In genomic region chr2:85308951-85309555, GRCh38 we compare ENCODE assay signal across 9 cellular contexts. TPM values are rescaled to one million over a fixed set of nuclear protein-coding genes. Genes with fewer than 3 reads are reported as not detected.
DNase-seq lines count a peak whose midpoint lies in the region; ATAC-seq, FAIRE-seq and TF ChIP-seq lines count a peak whose summit lies in the region.
"Had no signal": no experiment of that assay in that cellular context is flagged by ENCODE, and none has a peak within 500 bp of the region (broad histone marks: within the 10 kb centered on the region; RNA-seq: fewer than 3 reads in every experiment).

No MANE protein-coding gene starts in this region.

- no peak overlapping the region for H2AK5ac ChIP-seq in H1 (ENCODE audit: low read depth, low read length)

- no peak overlapping the region for H3K4ac ChIP-seq in H1 (replicated peaks; ENCODE audit: insufficient read length, low read depth, low read length)

- no peak overlapping the region for H3K4me3 ChIP-seq in H1 (ENCODE audit: extremely low read depth in 1 of 4, insufficient read depth in 2 of 4, low read depth in 3 of 4, low read length in 4 of 4)

- no peak overlapping the region for H3K56ac ChIP-seq in H1 (replicated peaks; ENCODE audit: insufficient read length, low read depth, low read length)

- no peaks in the 10 kb centered on the region for H3K27me3 ChIP-seq in H1 (replicated peaks in 1 of 4; ENCODE audit: control insufficient read depth in 3 of 4, extremely low read depth in 1 of 4, insufficient read depth in 3 of 4, low read length in 3 of 4)

- peaks cover 1 to 4% of the 10 kb centered on the region in 2 experiments for H4K20me1 ChIP-seq in H1 (replicated peaks in 1 of 2; ENCODE audit: control insufficient read depth in 1 of 2, insufficient read depth in 2 of 2, low read length in 2 of 2)

- TF ChIP-seq POLR2A in H1 (IDR thresholded peaks at IDR 0.05; ENCODE audit: control extremely low read depth in 1 of 2, low read depth in 2 of 2, low read length in 2 of 2) = no peak

- no peak overlapping the region for H3K27ac ChIP-seq in H1 (ENCODE audit: low read depth, low read length)

- TF ChIP-seq CTCF in H1 (IDR thresholded peaks at IDR 0.05; ENCODE audit: control extremely low read depth in 1 of 3, insufficient read depth in 1 of 3, low read depth in 1 of 3, low read length in 3 of 3) = no peak
- no peak for TF ChIP-seq CTCF in natural killer cell (IDR thresholded peaks at IDR 0.05)

- 90% methylated on average over 13 of the region's 14 CpGs; no CpG with 5 or more reads in 1 of the 2 experiments for WGBS in H1 (ENCODE audit: extremely low coverage in 1 of 2, insufficient coverage in 1 of 2, insufficient read length in 1 of 2, insufficient replicate concordance in 2 of 2, low coverage in 1 of 2, low lambda C conversion rate in 2 of 2, missing lambda C conversion rate in 1 of 2), 2 experiments

- FAIRE-seq in H1 (lab: Jason Lieb, UNC) = no peak
- FAIRE-seq: TTC549 had no signal

- peak overlapping the region; percentile 28; the same call in 1 of the 2 replicates for H2BK5ac ChIP-seq in H1 (ENCODE audit: low read depth, low read length)

- H3K27ac Mint-ChIP-seq in activated CD4-positive, alpha-beta T cell treated with anti-CD3 and anti-CD28 coated beads for 36 hours = peak overlapping the region; percentile 64
- peak overlapping the region; percentile 82 to 87 for H3K27ac Mint-ChIP-seq in natural killer cell

- peaks cover 0 to 8% (median 2%) of the 10 kb centered on the region in 4 experiments; a peak in 5 of 7 replicates for H3K4me1 ChIP-seq in H1 (replicated peaks in 1 of 4; ENCODE audit: control insufficient read depth in 3 of 4, insufficient read depth in 4 of 4, low read length in 3 of 4)

- H3K79me2 ChIP-seq in H1 (ENCODE audit: control insufficient read depth in 1 of 2, insufficient read depth in 2 of 2, low read length in 2 of 2) = no peaks in the 10 kb centered on the region

- no peak overlapping the region for H4K5ac ChIP-seq in H1 (ENCODE audit: insufficient read length, low read depth, low read length)

- no peaks in the 10 kb centered on the region for H3K27me3 Mint-ChIP-seq in activated CD4-positive, alpha-beta T cell treated with anti-CD3 and anti-CD28 coated beads for 36 hours
- peaks cover 0 to 3% of the 10 kb centered on the region in 2 donors for H3K27me3 Mint-ChIP-seq in natural killer cell (ENCODE audit: low read depth in 2 of 2)

- CTCF ChIA-PET in activated CD4-positive, alpha-beta T cell treated with anti-CD3 and anti-CD28 coated beads for 36 hours (lab: Charles Lee) = interaction anchor here (0.6 to 2.8 kb wide), 5 partner anchors 9 to 240 kb away, joined by 3 to 40 read pairs (median 4); no protein-coding TSS in a partner anchor
- CTCF ChIA-PET in H1 (lab: Charles Lee; ENCODE audit: partially characterized antibody) = interaction anchor here (1.1 to 3.4 kb wide), 4 partner anchors 9 to 383 kb away, joined by 3 to 25 read pairs (median 10); no protein-coding TSS in a partner anchor

- no peak overlapping the region for H3K18ac ChIP-seq in H1 (ENCODE audit: extremely low read depth, low read length)

- no peaks in the 10 kb centered on the region for H3K23me2 ChIP-seq in H1 (ENCODE audit: low read depth, low read length)

- H3K4me2 ChIP-seq in H1 (ENCODE audit: insufficient read depth in 1 of 2, low read depth in 2 of 2, low read length in 2 of 2) = no peak overlapping the region

- peak overlapping the region; percentile 5 for H4K91ac ChIP-seq in H1 (replicated peaks; ENCODE audit: insufficient read length, low read length)

- no peak overlapping the region for H3K23ac ChIP-seq in H1 (ENCODE audit: insufficient read length)

- no peak overlapping the region for H4K8ac ChIP-seq in H1 (ENCODE audit: extremely low read depth, insufficient read depth, low read length)

- H2BK15ac ChIP-seq in H1 (ENCODE audit: low read length) = no peak overlapping the region

- H3K9me3 Mint-ChIP-seq in activated CD4-positive, alpha-beta T cell treated with anti-CD3 and anti-CD28 coated beads for 36 hours (ENCODE audit: low read depth) = no peaks in the 10 kb centered on the region
- H3K9me3 Mint-ChIP-seq in natural killer cell = no peaks in the 10 kb centered on the region

- no peak overlapping the region for H2AFZ ChIP-seq in H1 (ENCODE audit: low read length)

- H3K14ac ChIP-seq in H1 (ENCODE audit: insufficient read length) = no peak overlapping the region

- intact Hi-C loops in activated CD4-positive, alpha-beta T cell treated with anti-CD3 and anti-CD28 coated beads for 36 hours (cut with DNase I, micrococcal nuclease) = no loop called here
- intact Hi-C loops in natural killer cell (cut with micrococcal nuclease) = no loop called here

- peak; percentile 28 for DNase-seq in activated CD4-positive, alpha-beta T cell treated with anti-CD3 and anti-CD28 coated beads for 36 hours
- DNase-seq in activated CD4-positive, alpha-beta T cell treated with anti-CD3 and anti-CD28 coated beads, Interleukin-2, amount 50 U/mL, for 4 hours = no peak
- DNase-seq in NCI-H69 (lab: John Stamatoyannopoulos, UW) (peak; percentile 91), H1 (ENCODE audit: low read depth in 1 of 2, low spot score in 2 of 2) (no peak), natural killer cell (no peak), GM19240 (ENCODE audit: insufficient read length, low spot score) (no peak)

- no peak overlapping the region for H2BK12ac ChIP-seq in H1 (ENCODE audit: low read depth, low read length)

- peak; percentile 25 for ATAC-seq in activated CD4-positive, alpha-beta T cell treated with anti-CD3 and anti-CD28 coated beads for 36 hours
- ATAC-seq in natural killer cell (peak; percentile 24 to 52 (median 35)), HG03457 (IDR thresholded peaks at IDR 0.05; ENCODE audit: unreplicated experiment) (no peak), HG03280 (IDR thresholded peaks at IDR 0.05; ENCODE audit: unreplicated experiment) (no peak)

- H3K4me3 Mint-ChIP-seq in activated CD4-positive, alpha-beta T cell treated with anti-CD3 and anti-CD28 coated beads for 36 hours = peak overlapping the region; percentile 47
- peak overlapping the region; percentile 79 for H3K4me3 Mint-ChIP-seq in natural killer cell

- TF ChIP-seq RAD21 in H1 (IDR thresholded peaks at IDR 0.05 in 1 of 2, conservative IDR thresholded peaks at IDR 0.05 in 1 of 2; ENCODE audit: low read depth in 2 of 2, low read length in 2 of 2) = no peak

- no peak overlapping the region for H3K9ac ChIP-seq in H1 (replicated peaks in 1 of 4; ENCODE audit: extremely low read depth in 1 of 4, low read depth in 3 of 4, low read length in 3 of 4)

- H3K4me1 Mint-ChIP-seq in activated CD4-positive, alpha-beta T cell treated with anti-CD3 and anti-CD28 coated beads for 36 hours = peaks cover 35% of the 10 kb centered on the region
- peaks cover 26 to 36% of the 10 kb centered on the region in 2 donors for H3K4me1 Mint-ChIP-seq in natural killer cell

- H3K36me3 Mint-ChIP-seq in activated CD4-positive, alpha-beta T cell treated with anti-CD3 and anti-CD28 coated beads for 36 hours (ENCODE audit: low read depth) = peaks cover 7% of the 10 kb centered on the region
- no peaks in the 10 kb centered on the region for H3K36me3 Mint-ChIP-seq in natural killer cell

- TF ChIP-seq EP300 in H1 (IDR thresholded peaks at IDR 0.05; ENCODE audit: borderline replicate concordance in 1 of 2, low read depth in 2 of 2, low read length in 2 of 2) = no peak

- H3K9me3 ChIP-seq in H1 (ENCODE audit: insufficient read depth in 2 of 2, low read depth in 1 of 2, low read length in 1 of 2) = no peaks in the 10 kb centered on the region

- POLR2A ChIA-PET in activated CD4-positive, alpha-beta T cell treated with anti-CD3 and anti-CD28 coated beads for 36 hours (lab: Charles Lee) = no interaction called here
- POLR2A ChIA-PET in H1 (lab: Charles Lee; ENCODE audit: partially characterized antibody) = interaction anchor here (0.7 to 2.8 kb wide), 8 partner anchors 9 to 239 kb away, joined by 3 to 20 read pairs (median 7); partner anchors contain the start of genes MAT2A, TCF7L1 and TGOLN2

- peaks cover 3% of the 10 kb centered on the region; the same call in 1 of the 2 replicates for H3K79me1 ChIP-seq in H1 (ENCODE audit: low read depth, low read length)

- H2BK120ac ChIP-seq in H1 (replicated peaks; ENCODE audit: low read depth, low read length) = no peak overlapping the region

- no peak overlapping the region for H2BK20ac ChIP-seq in H1 (ENCODE audit: low read length)

- peaks cover 18 to 58% (median 36%) of the 10 kb centered on the region in 4 experiments for H3K36me3 ChIP-seq in H1 (ENCODE audit: control insufficient read depth in 2 of 4, insufficient read depth in 4 of 4, low read length in 3 of 4)

RNA-seq across cellular contexts. Expression of gene TGOLN2, which starts 18.7 kb away (rescaled TPM):
- total RNA-seq in activated CD4-positive, alpha-beta T cell treated with anti-CD3 and anti-CD28 coated beads for 36 hours = 10 to 100 TPM; 84.0 to 90.4 TPM
- total RNA-seq in H1 (2021; fragmentation: NEBNext Ultra II Directional; extraction: Animal tissue kit (Norgen Biotek cat#: 25700)) = 36.3 and 38.9 TPM in 2 replicates
- polyA plus RNA-seq in H1 (2011; rRNA removed) = 31.1 and 33.9 TPM in 2 replicates
- 36.4 TPM for polyA plus RNA-seq in H1 (2011; cell fraction: cytosol; rRNA removed)
- 29.4 TPM for polyA plus RNA-seq in H1 (2011; cell fraction: nucleus; rRNA removed)
- 21.1 to 28.9 TPM (median 25.9 TPM) in 4 replicates for polyA plus RNA-seq in H1 (2012, experiment 1 of 2)
- polyA plus RNA-seq in H1 (2012, experiment 2 of 2) = 3.1 TPM
- 46.3 TPM for polyA plus RNA-seq in H1 (2013, experiment 1 of 2)
- polyA plus RNA-seq in H1 (2013, experiment 2 of 2) = 52.7 TPM
- polyA minus RNA-seq in H1 (2011; rRNA and poly(A)+ RNA removed) = 23.4 and 26.2 TPM in 2 replicates
- polyA minus RNA-seq in H1 (2011; cell fraction: cytosol; rRNA and poly(A)+ RNA removed) = 19.7 TPM
- polyA minus RNA-seq in H1 (2011; cell fraction: nucleus; rRNA and poly(A)+ RNA removed) = 21.7 TPM
- 100 to 1,000 TPM; 190 to 207 (median 194) TPM for total RNA-seq in natural killer cell

RNA-seq across cellular contexts. Expression of gene RETSAT, which starts 45.3 kb away (rescaled TPM):
- total RNA-seq in activated CD4-positive, alpha-beta T cell treated with anti-CD3 and anti-CD28 coated beads for 36 hours = 10 to 100 TPM; 18.1 to 18.7 TPM
- total RNA-seq in H1 (2021; fragmentation: NEBNext Ultra II Directional; extraction: Animal tissue kit (Norgen Biotek cat#: 25700)) = 13.6 and 15.8 TPM in 2 replicates
- 16.7 and 20.7 TPM in 2 replicates for polyA plus RNA-seq in H1 (2011; rRNA removed)
- 16.8 TPM for polyA plus RNA-seq in H1 (2011; cell fraction: cytosol; rRNA removed)
- 39.0 TPM for polyA plus RNA-seq in H1 (2011; cell fraction: nucleus; rRNA removed)
- 17.4 to 21.6 TPM (median 19.9 TPM) in 4 replicates for polyA plus RNA-seq in H1 (2012, experiment 1 of 2)
- polyA plus RNA-seq in H1 (2012, experiment 2 of 2) = 9.2 TPM
- 22.1 TPM for polyA plus RNA-seq in H1 (2013, experiment 1 of 2)
- 21.2 TPM for polyA plus RNA-seq in H1 (2013, experiment 2 of 2)
- 28.0 and 29.1 TPM in 2 replicates for polyA minus RNA-seq in H1 (2011; rRNA and poly(A)+ RNA removed)
- polyA minus RNA-seq in H1 (2011; cell fraction: cytosol; rRNA and poly(A)+ RNA removed) = 23.9 TPM
- 15.0 TPM for polyA minus RNA-seq in H1 (2011; cell fraction: nucleus; rRNA and poly(A)+ RNA removed)
- 10 to 100 TPM; 22.7 to 36.5 (median 33.9) TPM for total RNA-seq in natural killer cell

RNA-seq across cellular contexts. Expression of gene ELMOD3, which starts 45.5 kb away (rescaled TPM):
- 10 to 100 TPM; 11.2 to 12.9 TPM for total RNA-seq in activated CD4-positive, alpha-beta T cell treated with anti-CD3 and anti-CD28 coated beads for 36 hours
- 6.9 and 10.2 TPM in 2 replicates for total RNA-seq in H1 (2021; fragmentation: NEBNext Ultra II Directional; extraction: Animal tissue kit (Norgen Biotek cat#: 25700))
- polyA plus RNA-seq in H1 (2011; rRNA removed) = 8.5 and 9.3 TPM in 2 replicates
- 12.4 TPM for polyA plus RNA-seq in H1 (2011; cell fraction: cytosol; rRNA removed)
- 29.5 TPM for polyA plus RNA-seq in H1 (2011; cell fraction: nucleus; rRNA removed)
- polyA plus RNA-seq in H1 (2012, experiment 1 of 2) = 7.9 to 10.0 TPM (median 8.7 TPM) in 4 replicates
- 6.2 TPM for polyA plus RNA-seq in H1 (2012, experiment 2 of 2)
- 6.1 TPM for polyA plus RNA-seq in H1 (2013, experiment 1 of 2)
- 5.4 TPM for polyA plus RNA-seq in H1 (2013, experiment 2 of 2)
- 17.1 and 19.0 TPM in 2 replicates for polyA minus RNA-seq in H1 (2011; rRNA and poly(A)+ RNA removed)
- 3.7 TPM for polyA minus RNA-seq in H1 (2011; cell fraction: cytosol; rRNA and poly(A)+ RNA removed)
- 12.8 TPM for polyA minus RNA-seq in H1 (2011; cell fraction: nucleus; rRNA and poly(A)+ RNA removed)
- total RNA-seq in natural killer cell = 10 to 100 TPM; 22.4 to 33.9 (median 24.8) TPM

Comparison
In these comparisons a context has a peak if more than half of its experiments do, and no peak if none do; other contexts are left out.
1. DNase-seq: peak in activated CD4-positive, alpha-beta T cell treated with anti-CD3 and anti-CD28 coated beads for 36 hours (single experiment) and NCI-H69 (single experiment); none in activated CD4-positive, alpha-beta T cell treated with anti-CD3 and anti-CD28 coated beads, Interleukin-2, amount 50 U/mL, for 4 hours (0 of 2), H1 (0 of 2), natural killer cell (single experiment) and GM19240 (single experiment).
2. ATAC-seq: peak in activated CD4-positive, alpha-beta T cell treated with anti-CD3 and anti-CD28 coated beads for 36 hours (single experiment) and natural killer cell (3 of 3); none in HG03457 (single experiment) and HG03280 (single experiment).